8 cellular contexts compared by ENCODE assay signal in genomic region chr5:38555354-38556114, GRCh38. TPM values are rescaled to one million over a fixed set of nuclear protein-coding genes. Genes with fewer than 3 reads are reported as not detected.
A peak's percentile ranks its signal among the peaks of the same experiment; 100 is the strongest.
DNase-seq lines count a peak whose midpoint lies in the region; ATAC-seq and TF ChIP-seq lines count a peak whose summit lies in the region.

No MANE protein-coding gene starts in this region.

- H3K36me3 ChIP-seq in SK-N-SH (replicated peaks in 1 of 2; ENCODE audit: control insufficient read depth in 1 of 2, insufficient read depth in 2 of 2, low read length in 1 of 2), result no peaks in the 10 kb centered on the region
- no peaks in the 10 kb centered on the region for H3K36me3 ChIP-seq in psoas muscle (ENCODE audit: insufficient read depth in 1 of 2, low read depth in 1 of 2)

- POLR2A ChIA-PET in GM10248 (lab: Yijun Ruan, JAX), result no interaction called here
- POLR2A ChIA-PET in SK-N-SH (lab: Yijun Ruan, JAX), result no interaction called here

- peak overlapping the region; percentile 79 to 91 for H3K4me3 ChIP-seq in SK-N-SH (ENCODE audit: low read depth in 2 of 2, low read length in 1 of 2)
- peak overlapping the region; percentile 80 for H3K4me3 ChIP-seq in fibroblast of pulmonary artery (replicated peaks; ENCODE audit: low read depth, low read length)
- H3K4me3 ChIP-seq in psoas muscle, result peak overlapping the region; percentile 93

- H3K4me1 ChIP-seq in SK-N-SH (ENCODE audit: control insufficient read depth in 1 of 2, insufficient read depth in 2 of 2, low read depth in 1 of 2, low read length in 1 of 2) (peaks cover 0 to 5% of the 10 kb centered on the region in 2 experiments; a peak in 3 of 4 replicates), psoas muscle (peaks cover 46% of the 10 kb centered on the region)

- H3K9me3 ChIP-seq in SK-N-SH (no peaks in the 10 kb centered on the region), psoas muscle (no peaks in the 10 kb centered on the region)

- H4K20me1 ChIP-seq in SK-N-SH (ENCODE audit: insufficient read depth), result 0 out of 2 replicates have a peak, but pooled peaks cover 4% of the 10 kb centered on the region

- H3K9ac ChIP-seq in SK-N-SH, result peak overlapping the region; percentile 68

- H3K9me2 ChIP-seq in SK-N-SH, result no peaks in the 10 kb centered on the region

- no peak overlapping the region; a peak in 1 of 4 replicates for H3K27ac ChIP-seq in SK-N-SH (ENCODE audit: low read depth in 2 of 2, low read length in 1 of 2)
- peak overlapping the region; percentile 92 for H3K27ac ChIP-seq in psoas muscle

- peak; percentile 8 for DNase-seq in GM10248 (ENCODE audit: extremely low spot score)
- no peak for DNase-seq in SK-N-SH
- no peak for DNase-seq in fibroblast of pulmonary artery (ENCODE audit: low read depth)
- no peak for DNase-seq in psoas muscle
- DNase-seq in omental fat pad (ENCODE audit: low spot score), result no peak
- DNase-seq in NCI-H774 (lab: John Stamatoyannopoulos, UW), result no peak

- peak overlapping the region; percentile 90 for H3K4me2 ChIP-seq in SK-N-SH

- TF ChIP-seq RAD21 in SK-N-SH (IDR thresholded peaks at IDR 0.05; ENCODE audit: low read length), result no peak

- peak overlapping the region; percentile 64; the same call in 1 of the 2 replicates for H2AFZ ChIP-seq in SK-N-SH (ENCODE audit: low read depth)

- no peak for TF ChIP-seq CTCF in GM10248 (IDR thresholded peaks at IDR 0.05; ENCODE audit: control extremely low read depth, extremely low read depth, low read depth, missing control alignments)
- TF ChIP-seq CTCF in SK-N-SH (IDR thresholded peaks at IDR 0.05), result no peak
- TF ChIP-seq CTCF in fibroblast of pulmonary artery (IDR thresholded peaks at IDR 0.05; ENCODE audit: low read length, missing control alignments), result no peak
- no peak for TF ChIP-seq CTCF in psoas muscle (IDR thresholded peaks at IDR 0.05)
- no peak for TF ChIP-seq CTCF in omental fat pad (IDR thresholded peaks at IDR 0.05)

- no peak for ATAC-seq in psoas muscle
- no peak for ATAC-seq in GM19328 (IDR thresholded peaks at IDR 0.05; ENCODE audit: unreplicated experiment)
- ATAC-seq in omental fat pad (ENCODE audit: low FRiP score), result no peak
- ATAC-seq in GM21447 (IDR thresholded peaks at IDR 0.05; ENCODE audit: unreplicated experiment), result no peak

- 48% methylated on average over 12 of the region's 12 CpGs for WGBS in SK-N-SH (ENCODE audit: low lambda C conversion rate)
- WGBS in psoas muscle, 3 donors, result 11 to 24% (median 15%) methylated on average over 12 of the region's 12 CpGs

- H3K79me2 ChIP-seq in SK-N-SH (ENCODE audit: insufficient read depth), result peaks cover 15% of the 10 kb centered on the region; the same call in 1 of the 2 replicates

- H3F3A ChIP-seq in SK-N-SH (replicated peaks; ENCODE audit: insufficient read depth), result peaks cover 4% of the 10 kb centered on the region

- H3K27me3 ChIP-seq in SK-N-SH (ENCODE audit: insufficient read depth) (no peaks in the 10 kb centered on the region), psoas muscle (ENCODE audit: insufficient read depth in 3 of 3, low read length in 2 of 3) (no peaks in the 10 kb centered on the region)

- intact Hi-C loops in psoas muscle (cut with DNase I), result loop anchor here (5.0 to 10.0 kb wide), 4 partner anchors 37 to 249 kb away; no protein-coding TSS in a partner anchor

- CTCF ChIA-PET in GM10248 (lab: Yijun Ruan, JAX) (interaction anchor here (4.5 kb wide), 1 partner anchor 114 kb away, joined by 23 read pairs; no protein-coding TSS in a partner anchor), SK-N-SH (lab: Yijun Ruan, JAX) (interaction anchor here (0.7 to 5.0 kb wide), 5 partner anchors 20 to 254 kb away, joined by 3 to 41 read pairs (median 5); no protein-coding TSS in a partner anchor)

- TF ChIP-seq EP300 in SK-N-SH (IDR thresholded peaks at IDR 0.05; ENCODE audit: borderline replicate concordance in 1 of 2, low read depth in 1 of 2, low read length in 1 of 2), result no peak

TF ChIP-seq in SK-N-SH, 30 proteins besides CTCF, POLR2A, EP300 and RAD21:
- no peak for TF ChIP-seq NRF1 (IDR thresholded peaks at IDR 0.05; ENCODE audit: low read depth, low read length)
- TF ChIP-seq FOXJ3 (CRISPR knock-in tag; IDR thresholded peaks at IDR 0.05), result no peak
- no peak for TF ChIP-seq PBX3 (IDR thresholded peaks at IDR 0.05)
- no peak for TF ChIP-seq JUND (IDR thresholded peaks at IDR 0.05)
- TF ChIP-seq CHD2 (IDR thresholded peaks at IDR 0.05; ENCODE audit: low read length, partially characterized antibody), result no peak
- no peak for TF ChIP-seq ELF1 (IDR thresholded peaks at IDR 0.05)
- no peak for TF ChIP-seq MEF2A (IDR thresholded peaks at IDR 0.05; ENCODE audit: borderline replicate concordance, low read depth)
- no peak for TF ChIP-seq TCF12 (IDR thresholded peaks at IDR 0.05)
- TF ChIP-seq NFIC (IDR thresholded peaks at IDR 0.05; ENCODE audit: borderline replicate concordance), result no peak
- no peak for TF ChIP-seq GABPA (IDR thresholded peaks at IDR 0.05; ENCODE audit: low read depth)
- no peak for TF ChIP-seq FOSL2 (IDR thresholded peaks at IDR 0.05; ENCODE audit: borderline replicate concordance, low read depth)
- TF ChIP-seq EZH2phosphoT487 (IDR thresholded peaks at IDR 0.05; ENCODE audit: borderline replicate concordance, low read depth), result no peak
TF ChIP-seq in SK-N-SH: peak in this region for 0.

RNA-seq across cellular contexts. Expression of gene LIFR, which starts 0.9 kb away (rescaled TPM):
- 3.8 and 5.0 TPM in 2 replicates for polyA plus RNA-seq in SK-N-SH (2012; rRNA removed)
- polyA plus RNA-seq in SK-N-SH (2012; cell fraction: cytosol; rRNA removed), result 5.6 and 5.8 TPM in 2 replicates
- 5.0 and 10.2 TPM in 2 replicates for polyA plus RNA-seq in SK-N-SH (2012; cell fraction: nucleus; rRNA removed)
- 10 to 100 TPM; 28.9 to 74.5 (median 57.1) TPM for total RNA-seq in psoas muscle
- 10 to 100 TPM; 10.1 to 27.4 (median 10.4) TPM for polyA plus RNA-seq in psoas muscle
- total RNA-seq in omental fat pad, result 100 to 1,000 TPM in 3 of 4 donors, 10 to 100 TPM in 1; 95.9 to 388 (median 126) TPM
